35 cellular contexts compared by ENCODE assay signal in genomic region chr9:121172726-121173487, GRCh38. TPM values are rescaled to one million over a fixed set of nuclear protein-coding genes. Genes with fewer than 3 reads are reported as not detected.
DNase-seq lines count a peak whose midpoint lies in the region; ATAC-seq and TF ChIP-seq lines count a peak whose summit lies in the region.
"Had no signal": no experiment of that assay in that cellular context is flagged by ENCODE, and none has a peak within 500 bp of the region (broad histone marks: within the 10 kb centered on the region; RNA-seq: fewer than 3 reads in every experiment).

No MANE protein-coding gene starts in this region.

- peaks cover 41% of the 10 kb centered on the region for H3K36me3 ChIP-seq in CD8-positive, alpha-beta memory T cell (ENCODE audit: insufficient read depth, low read length)
- no peaks in the 10 kb centered on the region for H3K36me3 ChIP-seq in mucosa of descending colon (ENCODE audit: low read depth)
- H3K36me3 ChIP-seq: colonic mucosa, prostate gland had no signal

- peaks cover 16% of the 10 kb centered on the region for H3K4me1 ChIP-seq in CD8-positive, alpha-beta memory T cell (ENCODE audit: insufficient read depth, low read length)
- H3K4me1 ChIP-seq in mucosa of descending colon (ENCODE audit: low read depth), result no peaks in the 10 kb centered on the region
- H3K4me1 ChIP-seq: ascending aorta, colonic mucosa, HAP-1, prostate gland, tibial artery had no signal

- peaks cover 98% of the 10 kb centered on the region for H3K36me3 Mint-ChIP-seq in activated T-cell treated with anti-CD3 and anti-CD28 coated beads, Interleukin-2, amount 50 U/mL, for 24 hours (ENCODE audit: low read depth)
- H3K36me3 Mint-ChIP-seq in CD8-positive, alpha-beta memory T cell, result peaks cover 0 to 96% (median 21%) of the 10 kb centered on the region in 3 donors
- peaks cover 19 to 41% of the 10 kb centered on the region in 2 donors for H3K36me3 Mint-ChIP-seq in activated naive CD4-positive, alpha-beta T cell treated with anti-CD3 and anti-CD28 coated beads, Interleukin-2, amount 50 U/mL, for 72 hours

- no peak overlapping the region for H3K27ac ChIP-seq in CD8-positive, alpha-beta memory T cell (ENCODE audit: low read depth, low read length)
- H3K27ac ChIP-seq: ascending aorta, colonic mucosa, heart left ventricle, PC-9, prostate gland, right lobe of liver, tibial artery had no signal

- peaks cover 15% of the 10 kb centered on the region for H3K4me1 Mint-ChIP-seq in activated T-cell treated with anti-CD3 and anti-CD28 coated beads, Interleukin-2, amount 50 U/mL, for 24 hours (ENCODE audit: low read depth)
- peaks cover 15 to 18% (median 17%) of the 10 kb centered on the region in 3 donors for H3K4me1 Mint-ChIP-seq in CD8-positive, alpha-beta memory T cell

- TF ChIP-seq CTCF in mucosa of descending colon (IDR thresholded peaks at IDR 0.05), result no peak

- no peaks in the 10 kb centered on the region for H3K9me3 Mint-ChIP-seq in activated T-cell treated with anti-CD3 and anti-CD28 coated beads, Interleukin-2, amount 50 U/mL, for 24 hours
- H3K9me3 Mint-ChIP-seq in CD8-positive, alpha-beta memory T cell, result no peaks in the 10 kb centered on the region
- H3K9me3 Mint-ChIP-seq in activated naive CD4-positive, alpha-beta T cell treated with anti-CD3 and anti-CD28 coated beads, Interleukin-2, amount 50 U/mL, for 72 hours, result no peaks in the 10 kb centered on the region
- H3K9me3 Mint-ChIP-seq: T-helper 1 cell treated with Interleukin-12 subunit alpha and Interleukin-12 subunit beta and Interleukin-4 antibody, amounts not matched to agents 30 μg/mL and 1 μg/mL, for 36 hours had no signal

- ATAC-seq in activated naive CD4-positive, alpha-beta T cell treated with anti-CD3 and anti-CD28 coated beads, Interleukin-2, amount 50 U/mL, for 72 hours, result no peak
- no peak for ATAC-seq in mucosa of descending colon
- ATAC-seq: activated CD4-positive, CD25-positive, alpha-beta regulatory T cell treated with anti-CD3 and anti-CD28 coated beads, Interleukin-2, amount 50 U/mL, for 24 hours; GM12878; heart left ventricle; left ventricle myocardium superior; right lobe of liver; Right ventricle myocardium inferior had no signal

- H3K4me3 ChIP-seq in CD8-positive, alpha-beta memory T cell (ENCODE audit: low read length), result no peak overlapping the region
- H3K4me3 ChIP-seq in mucosa of descending colon, result no peak overlapping the region
- H3K4me3 ChIP-seq: ascending aorta, colonic mucosa, GM12878, HAP-1, heart left ventricle, PC-9, prostate gland, right lobe of liver, tibial artery had no signal

- CTCF ChIA-PET in CD8-positive, alpha-beta memory T cell (lab: Charles Lee), result interaction anchor here (0.9 to 1.3 kb wide), 3 partner anchors 12 to 51 kb away, joined by 3 to 4 read pairs (median 3); no protein-coding TSS in a partner anchor

- H3K27me3 ChIP-seq in CD8-positive, alpha-beta memory T cell (ENCODE audit: insufficient read depth, low read length, poor library complexity, severe bottlenecking), result no peaks in the 10 kb centered on the region
- H3K27me3 ChIP-seq: ascending aorta, colonic mucosa, heart left ventricle, right lobe of liver, tibial artery had no signal

- DNase-seq in activated T-cell treated with anti-CD3 and anti-CD28 coated beads, Interleukin-2, amount 50 U/mL, for 24 hours, result no peak
- DNase-seq in activated T-cell treated with anti-CD3 and anti-CD28 coated beads, Interleukin-2, amount 50 U/mL, for 48 hours, result no peak
- DNase-seq in CD8-positive, alpha-beta memory T cell, result no peak
- no peak for DNase-seq in activated naive CD4-positive, alpha-beta T cell treated with anti-CD3 and anti-CD28 coated beads, Interleukin-2, amount 50 U/mL, for 72 hours (ENCODE audit: low spot score in 2 of 2)
- DNase-seq in fibroblast of peridontal ligament (ENCODE audit: extremely low read depth) (peak; percentile 84), dedifferentiated amniotic fluid mesenchymal stem cell (ENCODE audit: extremely low spot score) (no peak), mucosa of descending colon (no peak)
- DNase-seq in activated CD8-positive, alpha-beta memory T cell treated with anti-CD3 and anti-CD28 coated beads for 24 hours, result no peak
- DNase-seq: activated T-cell treated with anti-CD3 and anti-CD28 coated beads for 4 hours; colonic mucosa; DMS 273 treated with DMSO at 0.1 percent for 48 hours; effector CD8-positive, alpha-beta T cell; erythroblast; foreskin fibroblast; heart left ventricle; Kasumi-1; kidney; left ventricle myocardium superior; NCI-H1417 treated with DMSO at 0.1 percent for 48 hours; NCI-H2029 treated with DMSO at 0.1 percent for 48 hours; NCI-H2227 treated with DMSO at 0.1 percent for 48 hours; NCI-H526 treated with DMSO at 0.1 percent for 48 hours; nucleus accumbens; PC-9; right lobe of liver; SK-N-SH; stimulated activated CD8-positive, alpha-beta memory T cell treated with anti-CD3 and anti-CD28 coated beads, Interleukin-4, amount 100 ng/mL, for 48 hours; tibial artery had no signal

- H3K9me3 ChIP-seq in CD8-positive, alpha-beta memory T cell (ENCODE audit: low read length), result no peaks in the 10 kb centered on the region
- no peaks in the 10 kb centered on the region for H3K9me3 ChIP-seq in mucosa of descending colon
- H3K9me3 ChIP-seq: ascending aorta, colonic mucosa, HAP-1, heart left ventricle, prostate gland, right lobe of liver, SK-N-SH, tibial artery had no signal

- POLR2A ChIA-PET in CD8-positive, alpha-beta memory T cell (lab: Charles Lee), result no interaction called here

- H3K27ac Mint-ChIP-seq in activated T-cell treated with anti-CD3 and anti-CD28 coated beads, Interleukin-2, amount 50 U/mL, for 24 hours, result peak overlapping the region; percentile 61
- H3K27ac Mint-ChIP-seq in CD8-positive, alpha-beta memory T cell, result peak overlapping the region in 6 of 8 donors; percentile 23 to 70 (median 60)
- H3K27ac Mint-ChIP-seq in activated naive CD4-positive, alpha-beta T cell treated with anti-CD3 and anti-CD28 coated beads, Interleukin-2, amount 50 U/mL, for 72 hours, result peak overlapping the region; percentile 45 to 54

- intact Hi-C loops in mucosa of descending colon (cut with DNase I, micrococcal nuclease), result no loop called here

- no peaks in the 10 kb centered on the region for H3K27me3 Mint-ChIP-seq in activated T-cell treated with anti-CD3 and anti-CD28 coated beads, Interleukin-2, amount 50 U/mL, for 24 hours
- H3K27me3 Mint-ChIP-seq in CD8-positive, alpha-beta memory T cell, result no peaks in the 10 kb centered on the region

- H3K4me3 Mint-ChIP-seq in activated T-cell treated with anti-CD3 and anti-CD28 coated beads, Interleukin-2, amount 50 U/mL, for 24 hours, result no peak overlapping the region
- no peak overlapping the region for H3K4me3 Mint-ChIP-seq in CD8-positive, alpha-beta memory T cell
- H3K4me3 Mint-ChIP-seq: T-helper 1 cell treated with Interleukin-12 subunit alpha and Interleukin-12 subunit beta and Interleukin-4 antibody, amounts not matched to agents 30 μg/mL and 1 μg/mL, for 36 hours had no signal

RNA-seq across cellular contexts. Expression of gene RAB14, which starts 28.8 kb away (rescaled TPM):
- 10 to 100 TPM; 81.7 to 85.4 TPM for total RNA-seq in CD8-positive, alpha-beta memory T cell
- 51.0 TPM for polyA plus RNA-seq in CD8-positive, alpha-beta memory T cell
- total RNA-seq in activated naive CD4-positive, alpha-beta T cell treated with anti-CD3 and anti-CD28 coated beads, Interleukin-2, amount 50 U/mL, for 72 hours, result 10 to 100 TPM; 53.2 to 68.4 TPM
- total RNA-seq in mucosa of descending colon, result 10 to 100 TPM; 70.1 to 87.2 (median 76.2) TPM
